ENCODE assay signal across 15 cellular contexts in genomic region chr2:132550285-132550684, GRCh38.
A peak's percentile ranks its signal among the peaks of the same experiment; 100 is the strongest.
DNase-seq lines count a peak whose midpoint lies in the region; ATAC-seq and TF ChIP-seq lines count a peak whose summit lies in the region.
"Had no signal": no experiment of that assay in that cellular context is flagged by ENCODE, and none has a peak within 500 bp of the region (broad histone marks: within the 10 kb centered on the region; RNA-seq: fewer than 3 reads in every experiment).

No MANE protein-coding gene starts in this region.

- H3K4me1 Mint-ChIP-seq in HFFc6 (ENCODE audit: low read depth): peaks cover 26% of the 10 kb centered on the region

- DNase-seq in DMS153 treated with DMSO at 0.1 percent for 48 hours (lab: John Stamatoyannopoulos, UW; ENCODE audit: unreplicated experiment) (peak; percentile 22), NCI-H1105 treated with DMSO at 0.1 percent for 48 hours (lab: John Stamatoyannopoulos, UW) (peak; percentile 47), RPMI7951 (ENCODE audit: low read depth) (peak; percentile 50), islet precursor cell (peak; percentile 48), amniotic stem cell (lab: John Stamatoyannopoulos, UW) (no peak), HFFc6 (no peak), NCI-H2227 treated with DMSO at 0.1 percent for 48 hours (lab: John Stamatoyannopoulos, UW) (no peak)
- DNase-seq: activated gamma-delta T cell; adrenal gland; central memory CD4-positive, alpha-beta T cell; SHP77; T-helper 1 cell had no signal

- H3K27me3 Mint-ChIP-seq in HFFc6 (ENCODE audit: insufficient read depth): no peaks in the 10 kb centered on the region

- ATAC-seq in GM18520 (IDR thresholded peaks at IDR 0.05; ENCODE audit: unreplicated experiment): no peak
- ATAC-seq: esophagus mucosa, left lobe of liver had no signal

- H3K9me3 Mint-ChIP-seq in HFFc6: no peaks in the 10 kb centered on the region

- H3K27ac Mint-ChIP-seq in HFFc6: no peak overlapping the region

- no peaks in the 10 kb centered on the region for H3K36me3 Mint-ChIP-seq in HFFc6 (ENCODE audit: low read depth)

- no peak for TF ChIP-seq CTCF in HFFc6 (IDR thresholded peaks at IDR 0.05)

- no peak overlapping the region for H3K4me3 Mint-ChIP-seq in HFFc6

Comparison
In these comparisons a context has a peak if more than half of its experiments do, and no peak if none do; other contexts are left out.
1. DNase-seq: peak in DMS153 treated with DMSO at 0.1 percent for 48 hours (single experiment), NCI-H1105 treated with DMSO at 0.1 percent for 48 hours (single experiment), RPMI7951 (single experiment) and islet precursor cell (single experiment); none in amniotic stem cell (single experiment), HFFc6 (single experiment) and NCI-H2227 treated with DMSO at 0.1 percent for 48 hours (single experiment).